In the genomic region with DNA sequence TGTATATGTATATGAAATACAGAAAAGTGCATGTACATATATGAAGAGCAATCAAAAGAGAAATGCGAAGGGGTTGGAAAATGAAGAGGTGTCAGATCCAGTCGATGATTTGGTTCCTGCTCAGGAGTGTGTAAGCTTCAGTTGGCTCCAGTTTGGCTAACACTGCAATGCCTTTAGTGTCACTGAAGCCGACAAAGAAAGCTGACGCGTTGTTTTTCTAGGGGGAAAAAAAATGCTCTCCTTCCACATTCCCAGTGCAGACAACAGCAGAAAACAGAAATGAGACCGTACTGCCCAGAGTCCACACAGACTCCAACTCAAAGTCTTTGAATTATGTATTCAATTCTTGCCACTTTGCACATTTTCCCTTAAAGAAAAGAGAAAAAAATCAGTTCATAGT, we compare ENCODE assay signal across 21 cellular contexts.
DNase-seq lines count a peak whose midpoint lies in the region; ATAC-seq, FAIRE-seq and TF ChIP-seq lines count a peak whose summit lies in the region.
"Had no signal": no experiment of that assay in that cellular context is flagged by ENCODE, and none has a peak within 500 bp of the region (broad histone marks: within the 10 kb centered on the region; RNA-seq: fewer than 3 reads in every experiment).

No MANE protein-coding gene starts in this region.

- intact Hi-C loops in CD14-positive monocyte (cut with micrococcal nuclease): no loop called here

- H3K36me3 Mint-ChIP-seq in CD14-positive monocyte (peaks cover 0 to 3% of the 10 kb centered on the region in 2 donors), astrocyte (ENCODE audit: low read depth, unreplicated experiment) (peaks cover 4% of the 10 kb centered on the region), progenitor cell of endocrine pancreas (ENCODE audit: insufficient read depth) (peaks cover 4% of the 10 kb centered on the region)

- H3K4me3 Mint-ChIP-seq in CD14-positive monocyte (peak overlapping the region; percentile 60 to 90), astrocyte (ENCODE audit: unreplicated experiment) (no peak overlapping the region), progenitor cell of endocrine pancreas (ENCODE audit: low read depth) (no peak overlapping the region)
- H3K4me3 Mint-ChIP-seq: HFFc6 had no signal

- no peaks in the 10 kb centered on the region for H4K20me1 ChIP-seq in astrocyte (ENCODE audit: insufficient read depth, low read length)

- H3K4me1 Mint-ChIP-seq in CD14-positive monocyte (peaks cover 70% of the 10 kb centered on the region), astrocyte (ENCODE audit: low read depth, unreplicated experiment) (peaks cover 30% of the 10 kb centered on the region), progenitor cell of endocrine pancreas (ENCODE audit: low read depth) (peaks cover 65% of the 10 kb centered on the region)

- H3K27ac Mint-ChIP-seq in CD14-positive monocyte (peak overlapping the region in 2 of 7 donors; percentile 92 to 93), astrocyte (ENCODE audit: unreplicated experiment) (no peak overlapping the region), progenitor cell of endocrine pancreas (peak overlapping the region; percentile 65)
- H3K27ac Mint-ChIP-seq: HFFc6 had no signal

- ATAC-seq in GM21526 (IDR thresholded peaks at IDR 0.05; ENCODE audit: low FRiP score, unreplicated experiment) (no peak), GM18909 (IDR thresholded peaks at IDR 0.05; ENCODE audit: poor library complexity, unreplicated experiment) (no peak)
- ATAC-seq: Panc1, Right ventricle myocardium inferior had no signal

- no peaks in the 10 kb centered on the region for H3K36me3 ChIP-seq in astrocyte (ENCODE audit: insufficient read depth, low read length)
- H3K36me3 ChIP-seq in MG63: no peaks in the 10 kb centered on the region

- H3K27me3 ChIP-seq in astrocyte (ENCODE audit: insufficient read depth, low read length): no peaks in the 10 kb centered on the region
- no peaks in the 10 kb centered on the region for H3K27me3 ChIP-seq in MG63

- peaks cover 21% of the 10 kb centered on the region for H3K4me1 ChIP-seq in astrocyte (ENCODE audit: insufficient read depth, low read length)

- H2AFZ ChIP-seq in astrocyte (ENCODE audit: low read depth, low read length): no peak overlapping the region

- TF ChIP-seq CTCF in CD14-positive monocyte (IDR thresholded peaks at IDR 0.05): no peak
- TF ChIP-seq CTCF in astrocyte (IDR thresholded peaks at IDR 0.05; ENCODE audit: insufficient read depth, low read depth, low read length): no peak
- no peak for TF ChIP-seq CTCF in progenitor cell of endocrine pancreas (IDR thresholded peaks at IDR 0.05; ENCODE audit: unreplicated experiment)

- peaks cover 0 to 9% (median 0%) of the 10 kb centered on the region in 3 donors for H3K27me3 Mint-ChIP-seq in CD14-positive monocyte (ENCODE audit: low read depth in 3 of 3)
- H3K27me3 Mint-ChIP-seq in astrocyte (ENCODE audit: low read depth, unreplicated experiment): no peaks in the 10 kb centered on the region
- H3K27me3 Mint-ChIP-seq in progenitor cell of endocrine pancreas: no peaks in the 10 kb centered on the region

- H3K4me2 ChIP-seq in astrocyte (ENCODE audit: low read length): peak overlapping the region; percentile 64

- H3K79me2 ChIP-seq in astrocyte (ENCODE audit: insufficient read depth, low read length): peaks cover 25% of the 10 kb centered on the region

- H3K9ac ChIP-seq in astrocyte (ENCODE audit: low read length): peak overlapping the region; percentile 27

- DNase-seq in CD14-positive monocyte (ENCODE audit: low spot score) (no peak), astrocyte (ENCODE audit: low read depth) (no peak), left kidney (ENCODE audit: low read depth, low spot score) (peak; percentile 54), progenitor cell of endocrine pancreas (ENCODE audit: low spot score, unreplicated experiment) (no peak), MG63 (no peak), nucleus accumbens (lab: John Stamatoyannopoulos, UW) (no peak)
- DNase-seq: DMS 273 treated with DMSO at 0.1 percent for 48 hours, GF-D8, HFFc6, Karpas-422, MM.1S, NCI-H1092 treated with DMSO at 0.1 percent for 48 hours, NCI-H2081 treated with DMSO at 0.1 percent for 48 hours, NCI-H510A treated with DMSO at 0.1 percent for 48 hours had no signal

- no peaks in the 10 kb centered on the region for H3K9me3 ChIP-seq in astrocyte (ENCODE audit: insufficient read depth, low read depth, low read length)
- H3K9me3 ChIP-seq in MG63: no peaks in the 10 kb centered on the region

- H3K9me3 Mint-ChIP-seq in CD14-positive monocyte (peaks cover 0 to 4% (median 0%) of the 10 kb centered on the region in 7 donors), astrocyte (ENCODE audit: unreplicated experiment) (no peaks in the 10 kb centered on the region), progenitor cell of endocrine pancreas (ENCODE audit: low read depth) (no peaks in the 10 kb centered on the region)
- H3K9me3 Mint-ChIP-seq: HFFc6 had no signal

- no peak overlapping the region for H3K27ac ChIP-seq in astrocyte (ENCODE audit: low read depth, low read length)
- H3K27ac ChIP-seq: SK-N-MC had no signal

- H3K4me3 ChIP-seq in astrocyte (ENCODE audit: insufficient read depth, low read depth, low read length) (peak overlapping the region; percentile 5), MG63 (no peak overlapping the region)
- H3K4me3 ChIP-seq: SK-N-MC had no signal

- FAIRE-seq in astrocyte (lab: Jason Lieb, UNC): peak; percentile 89
- FAIRE-seq: GM12891, GM18507 had no signal

Comparison
In these comparisons a context has a peak if more than half of its experiments do, and no peak if none do; other contexts are left out.
1. H3K4me3 Mint-ChIP-seq: peak in CD14-positive monocyte (2 of 2); none in astrocyte (single experiment) and progenitor cell of endocrine pancreas (single experiment).